13 cellular contexts compared by ENCODE assay signal in the genomic region with DNA sequence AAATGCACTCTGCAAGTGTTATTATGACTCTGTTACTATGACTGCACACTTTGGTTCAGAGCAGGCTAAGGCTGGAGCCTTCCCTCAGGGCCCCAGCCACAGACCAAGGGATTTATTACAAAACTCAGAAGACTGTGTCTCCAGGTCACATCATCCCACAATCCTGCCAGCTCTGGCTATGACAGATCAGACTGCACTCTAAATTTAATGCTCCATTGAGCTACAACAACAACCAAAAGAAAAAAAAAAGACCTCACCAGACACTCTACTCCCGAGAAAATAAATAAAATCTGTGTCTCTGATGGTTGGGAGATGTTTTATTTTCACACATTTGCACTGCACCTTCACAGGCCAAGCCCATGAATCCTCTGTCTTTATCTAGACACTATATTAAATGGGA. TPM values are rescaled to one million over a fixed set of nuclear protein-coding genes. Genes with fewer than 3 reads are reported as not detected.
DNase-seq lines count a peak whose midpoint lies in the region; ATAC-seq, FAIRE-seq and TF ChIP-seq lines count a peak whose summit lies in the region.
"Had no signal": no experiment of that assay in that cellular context is flagged by ENCODE, and none has a peak within 500 bp of the region (broad histone marks: within the 10 kb centered on the region; RNA-seq: fewer than 3 reads in every experiment).

No MANE protein-coding gene starts in this region.

- H2AK5ac ChIP-seq in neuronal stem cell (ENCODE audit: low read depth, low read length): no peak overlapping the region

- H3K27me3 ChIP-seq in GM23338 (ENCODE audit: insufficient read depth) (no peaks in the 10 kb centered on the region), PC-9 (ENCODE audit: insufficient read depth, low read depth) (no peaks in the 10 kb centered on the region), endothelial cell of umbilical vein (ENCODE audit: control insufficient read depth in 2 of 2, insufficient read depth in 2 of 2, low read length in 2 of 2) (peaks cover 2 to 5% of the 10 kb centered on the region in 2 experiments), neuronal stem cell (ENCODE audit: control insufficient read depth in 3 of 3, insufficient read depth in 3 of 3, low read depth in 1 of 3, low read length in 3 of 3) (peaks cover 0 to 4% (median 0%) of the 10 kb centered on the region in 3 experiments), stomach (no peaks in the 10 kb centered on the region)
- H3K27me3 ChIP-seq: esophagus squamous epithelium had no signal

- H3K27ac ChIP-seq in GM23338 (ENCODE audit: low read depth): no peak overlapping the region
- H3K27ac ChIP-seq in PC-9: no peak overlapping the region
- no peak overlapping the region for H3K27ac ChIP-seq in endothelial cell of umbilical vein (ENCODE audit: insufficient read depth, low read depth, low read length)
- no peak overlapping the region for H3K27ac ChIP-seq in neuronal stem cell (replicated peaks; ENCODE audit: low read length)
- no peak overlapping the region for H3K27ac ChIP-seq in stomach
- H3K27ac ChIP-seq: esophagus squamous epithelium had no signal

- POLR2A ChIA-PET in PC-9 (lab: Charles Lee; ENCODE audit: unreplicated experiment) (no interaction called here), endothelial cell of umbilical vein (lab: Charles Lee) (interaction anchor here (0.6 to 1.7 kb wide), 2 partner anchors 51 to 727 kb away, joined by 4 to 5 read pairs; partner anchors contain the start of gene CTNNB1)

- H4K8ac ChIP-seq in neuronal stem cell (ENCODE audit: low read depth, low read length): no peak overlapping the region

- H3K27ac Mint-ChIP-seq in GM23338: no peak overlapping the region
- H3K27ac Mint-ChIP-seq: activated CD4-positive, alpha-beta T cell treated with anti-CD3 and anti-CD28 coated beads, Interleukin-2, amount 10 ng/mL, durations not matched to agents 7 days and 5 days; activated naive CD4-positive, alpha-beta T cell treated with anti-CD3 and anti-CD28 coated beads, Interleukin-2, amount 10 ng/mL, durations not matched to agents 7 days and 5 days; memory B cell had no signal

- CTCF ChIA-PET in PC-9 (lab: Charles Lee): no interaction called here
- CTCF ChIA-PET in endothelial cell of umbilical vein (lab: Charles Lee): interaction anchor here (0.7 to 1.2 kb wide), 2 partner anchors 54 to 568 kb away, joined by 3 read pairs; no protein-coding TSS in a partner anchor

- no peaks in the 10 kb centered on the region for H3K79me2 ChIP-seq in GM23338 (replicated peaks; ENCODE audit: insufficient read depth)
- no peaks in the 10 kb centered on the region for H3K79me2 ChIP-seq in PC-9 (ENCODE audit: low read depth)
- H3K79me2 ChIP-seq in endothelial cell of umbilical vein (ENCODE audit: control insufficient read depth, insufficient read depth, low read length): no peaks in the 10 kb centered on the region

- H3K4me1 Mint-ChIP-seq in GM23338: no peaks in the 10 kb centered on the region; the same call in 2 of the 3 replicates
- H3K4me1 Mint-ChIP-seq: activated CD4-positive, alpha-beta T cell treated with anti-CD3 and anti-CD28 coated beads, Interleukin-2, amount 10 ng/mL, durations not matched to agents 7 days and 5 days; activated naive CD4-positive, alpha-beta T cell treated with anti-CD3 and anti-CD28 coated beads, Interleukin-2, amount 10 ng/mL, durations not matched to agents 7 days and 5 days; memory B cell had no signal

- no peak overlapping the region for H2BK12ac ChIP-seq in neuronal stem cell (ENCODE audit: low read length)

- H2AFZ ChIP-seq in GM23338: peak overlapping the region; percentile 34; the same call in 1 of the 2 replicates
- H2AFZ ChIP-seq in PC-9: no peak overlapping the region
- H2AFZ ChIP-seq in endothelial cell of umbilical vein (ENCODE audit: low read depth, low read length): no peak overlapping the region
- peak overlapping the region; percentile 4 for H2AFZ ChIP-seq in neuronal stem cell (ENCODE audit: low read length)

- no peaks in the 10 kb centered on the region for H3K9me2 ChIP-seq in GM23338 (ENCODE audit: insufficient read depth)
- H3K9me2 ChIP-seq in PC-9 (ENCODE audit: insufficient read depth): no peaks in the 10 kb centered on the region

- H3K9me1 ChIP-seq in endothelial cell of umbilical vein (replicated peaks; ENCODE audit: control insufficient read depth, extremely low read depth, insufficient read depth, low read length): no peaks in the 10 kb centered on the region

- TF ChIP-seq POLR2A in endothelial cell of umbilical vein (IDR thresholded peaks at IDR 0.05; ENCODE audit: low read depth, low read length) (no peak), stomach (IDR thresholded peaks at IDR 0.05) (no peak)

- H3K27me3 Mint-ChIP-seq in GM23338 (ENCODE audit: insufficient read depth, low read depth, poor library complexity): peaks cover 2% of the 10 kb centered on the region
- H3K27me3 Mint-ChIP-seq: activated CD4-positive, alpha-beta T cell treated with anti-CD3 and anti-CD28 coated beads, Interleukin-2, amount 10 ng/mL, durations not matched to agents 7 days and 5 days; activated naive CD4-positive, alpha-beta T cell treated with anti-CD3 and anti-CD28 coated beads, Interleukin-2, amount 10 ng/mL, durations not matched to agents 7 days and 5 days had no signal

- H2BK15ac ChIP-seq in neuronal stem cell (ENCODE audit: low read length): no peak overlapping the region

- WGBS in neuronal stem cell (ENCODE audit: extremely low coverage in 2 of 2, insufficient read length in 2 of 2, insufficient replicate concordance in 1 of 2), 2 donors: no CpG with 5 or more reads among the region's 1 CpG
- 57 to 79% (median 69%) methylated on average over 1 of the region's 1 CpG for WGBS in stomach, 5 donors

- H3K4ac ChIP-seq in neuronal stem cell (ENCODE audit: low read length): no peak overlapping the region

- DNase-seq in GM23338 (ENCODE audit: low spot score) (no peak), PC-9 (peak in 1 of 2 experiments; percentile 54), endothelial cell of umbilical vein (ENCODE audit: low read depth, low spot score) (no peak), neuronal stem cell (ENCODE audit: low spot score) (no peak), sciatic nerve (ENCODE audit: low spot score) (no peak), stomach (no peak)
- DNase-seq: activated CD4-positive, alpha-beta T cell treated with anti-CD3 and anti-CD28 coated beads, Interleukin-2, amount 10 ng/mL, durations not matched to agents 7 days and 5 days; activated naive CD4-positive, alpha-beta T cell treated with anti-CD3 and anti-CD28 coated beads, Interleukin-2, amount 10 ng/mL, durations not matched to agents 7 days and 5 days; activated T-cell treated with anti-CD3 and anti-CD28 coated beads for 4 hours; DMS153; esophagus squamous epithelium had no signal

- peak; percentile 12 for FAIRE-seq in endothelial cell of umbilical vein (lab: Jason Lieb, UNC)

- dilution Hi-C loops in endothelial cell of umbilical vein (cut with MboI; ENCODE audit: extremely low pct_ligation_motif_present, low sequenced_read_pairs): no loop called here

- no peak overlapping the region for H3K4me2 ChIP-seq in GM23338
- 0 out of 2 replicates have a peak overlapping the region, but pooled peaks have one; percentile 13 for H3K4me2 ChIP-seq in PC-9
- H3K4me2 ChIP-seq in endothelial cell of umbilical vein (ENCODE audit: insufficient read depth, low read length): no peak overlapping the region
- no peak overlapping the region for H3K4me2 ChIP-seq in neuronal stem cell (ENCODE audit: insufficient read depth, low read length, poor library complexity, severe bottlenecking)

- H4K91ac ChIP-seq in neuronal stem cell (ENCODE audit: low read depth, low read length, poor library complexity): no peak overlapping the region

- TF ChIP-seq EP300 in stomach (IDR thresholded peaks at IDR 0.05): no peak

- intact Hi-C loops in PC-9 (cut with micrococcal nuclease; ENCODE audit: unreplicated experiment) (no loop called here), endothelial cell of umbilical vein (cut with micrococcal nuclease) (no loop called here), sciatic nerve (cut with DNase I) (no loop called here), stomach (cut with DNase I; ENCODE audit: low total_unique reads) (no loop called here)

- H3K14ac ChIP-seq in neuronal stem cell (ENCODE audit: low read length): no peak overlapping the region

- TF ChIP-seq CTCF in GM23338 (conservative IDR thresholded peaks at IDR 0.05; ENCODE audit: low read depth in 2 of 2) (no peak), PC-9 (conservative IDR thresholded peaks at IDR 0.05) (no peak), endothelial cell of umbilical vein (IDR thresholded peaks at IDR 0.05; ENCODE audit: extremely low read depth in 1 of 2, insufficient read depth in 1 of 2, low read depth in 1 of 2, low read length in 2 of 2) (no peak), stomach (IDR thresholded peaks at IDR 0.05) (no peak)

- ATAC-seq in GM23338 (no peak), sciatic nerve (no peak), GM21619 (IDR thresholded peaks at IDR 0.05; ENCODE audit: unreplicated experiment) (no peak)

- H3K23ac ChIP-seq in neuronal stem cell (ENCODE audit: low read depth, low read length, poor library complexity): no peak overlapping the region

- H4K20me1 ChIP-seq in GM23338 (replicated peaks; ENCODE audit: insufficient read depth): no peaks in the 10 kb centered on the region
- no peaks in the 10 kb centered on the region for H4K20me1 ChIP-seq in PC-9 (ENCODE audit: insufficient read depth)
- no peaks in the 10 kb centered on the region for H4K20me1 ChIP-seq in endothelial cell of umbilical vein (replicated peaks; ENCODE audit: control insufficient read depth, extremely low read depth, insufficient read depth, low read length)

- no TSS peak for BruUV-seq in PC-9 (replicated peaks; lab: Mats Ljungman, UMichigan)
- BruUV-seq in endothelial cell of umbilical vein (replicated peaks; lab: Mats Ljungman, UMichigan): no TSS peak

- peaks cover 10% of the 10 kb centered on the region; the same call in 2 of the 3 replicates for H3K9me3 Mint-ChIP-seq in GM23338

- H3K36me3 Mint-ChIP-seq in GM23338 (ENCODE audit: low read depth): 0 out of 3 replicates have a peak, but pooled peaks cover 4% of the 10 kb centered on the region
- H3K36me3 Mint-ChIP-seq: activated naive CD4-positive, alpha-beta T cell treated with anti-CD3 and anti-CD28 coated beads, Interleukin-2, amount 10 ng/mL, durations not matched to agents 7 days and 5 days had no signal

- H3K79me1 ChIP-seq in neuronal stem cell (ENCODE audit: low read depth, low read length): no peaks in the 10 kb centered on the region

- H3F3A ChIP-seq in GM23338 (replicated peaks; ENCODE audit: low read depth): no peaks in the 10 kb centered on the region
- no peaks in the 10 kb centered on the region for H3F3A ChIP-seq in PC-9 (ENCODE audit: insufficient read depth, low read depth)

- no peaks in the 10 kb centered on the region for H3K9me3 ChIP-seq in PC-9 (ENCODE audit: insufficient read depth, low read depth)
- H3K9me3 ChIP-seq in endothelial cell of umbilical vein (replicated peaks; ENCODE audit: control insufficient read depth, insufficient read depth, low read length): no peaks in the 10 kb centered on the region
- no peaks in the 10 kb centered on the region for H3K9me3 ChIP-seq in neuronal stem cell (replicated peaks in 1 of 2; ENCODE audit: control insufficient read depth in 2 of 2, insufficient read depth in 1 of 2, low read depth in 1 of 2, low read length in 2 of 2)
- H3K9me3 ChIP-seq in stomach: peaks cover 0 to 15% (median 7%) of the 10 kb centered on the region in 4 donors

- H2BK5ac ChIP-seq in neuronal stem cell (ENCODE audit: low read length): no peak overlapping the region

- H3K36me3 ChIP-seq in GM23338 (ENCODE audit: insufficient read depth) (no peaks in the 10 kb centered on the region), PC-9 (ENCODE audit: low read depth) (no peaks in the 10 kb centered on the region), endothelial cell of umbilical vein (ENCODE audit: control insufficient read depth in 2 of 2, extremely low read depth in 1 of 2, insufficient read depth in 2 of 2, low read length in 2 of 2) (no peaks in the 10 kb centered on the region), neuronal stem cell (replicated peaks in 1 of 2; ENCODE audit: control insufficient read depth in 2 of 2, insufficient read depth in 2 of 2, low read length in 2 of 2) (no peaks in the 10 kb centered on the region), stomach (no peaks in the 10 kb centered on the region)
- H3K36me3 ChIP-seq: esophagus squamous epithelium had no signal

- no peak overlapping the region for H2BK120ac ChIP-seq in neuronal stem cell (ENCODE audit: low read depth, low read length)

- H3K4me3 Mint-ChIP-seq in GM23338: no peak overlapping the region
- H3K4me3 Mint-ChIP-seq: activated CD4-positive, alpha-beta T cell treated with anti-CD3 and anti-CD28 coated beads, Interleukin-2, amount 10 ng/mL, durations not matched to agents 7 days and 5 days; activated naive CD4-positive, alpha-beta T cell treated with anti-CD3 and anti-CD28 coated beads, Interleukin-2, amount 10 ng/mL, durations not matched to agents 7 days and 5 days; memory B cell had no signal

- H3K18ac ChIP-seq in neuronal stem cell (ENCODE audit: low read length): no peak overlapping the region

- H3K4me3 ChIP-seq in GM23338 (no peak overlapping the region), PC-9 (no peak overlapping the region), endothelial cell of umbilical vein (replicated peaks in 1 of 3; ENCODE audit: insufficient read depth in 1 of 3, low read depth in 1 of 3, low read length in 3 of 3) (no peak overlapping the region), neuronal stem cell (ENCODE audit: low read length in 2 of 2) (no peak overlapping the region), stomach (no peak overlapping the region)
- H3K4me3 ChIP-seq: esophagus squamous epithelium had no signal

- no peak overlapping the region for H3K9ac ChIP-seq in endothelial cell of umbilical vein (replicated peaks; ENCODE audit: extremely low read depth, insufficient read depth, low read length)
- H3K9ac ChIP-seq in neuronal stem cell (ENCODE audit: low read depth, low read length, poor library complexity): no peak overlapping the region

- H3K4me1 ChIP-seq in GM23338 (ENCODE audit: insufficient read depth): no peaks in the 10 kb centered on the region
- no peaks in the 10 kb centered on the region for H3K4me1 ChIP-seq in PC-9 (replicated peaks; ENCODE audit: insufficient read depth)
- peaks cover 2% of the 10 kb centered on the region for H3K4me1 ChIP-seq in endothelial cell of umbilical vein (ENCODE audit: control insufficient read depth, extremely low read depth, insufficient read depth, low read length)
- peaks cover 0 to 2% of the 10 kb centered on the region in 2 donors for H3K4me1 ChIP-seq in neuronal stem cell (ENCODE audit: control insufficient read depth in 2 of 2, insufficient read depth in 1 of 2, low read depth in 1 of 2, low read length in 2 of 2)
- no peaks in the 10 kb centered on the region for H3K4me1 ChIP-seq in stomach
- H3K4me1 ChIP-seq: esophagus squamous epithelium had no signal

RNA-seq across cellular contexts. Expression of gene CTNNB1, which starts 50.9 kb away (rescaled TPM):
- total RNA-seq in GM23338 (2014; rRNA removed; shearing (Covaris generic)): 558 and 566 TPM in 2 replicates
- polyA plus RNA-seq in GM23338 (2016; fragmentation: Nextera tagmentation; extraction: Ambion mirVana) (84.3 and 89.4 TPM in 2 replicates), endothelial cell of umbilical vein (906 and 920 TPM in 2 replicates), stomach (100 to 1,000 TPM in 2 of 3 donors, 10 to 100 TPM in 1; 65.7 to 145 (median 139) TPM)
- total RNA-seq in PC-9 (2021) (251 and 293 TPM in 2 replicates), endothelial cell of umbilical vein (513 and 566 TPM in 2 replicates), sciatic nerve (457 TPM), stomach (100 to 1,000 TPM; 102 to 658 (median 340) TPM)
- polyA plus RNA-seq in endothelial cell of umbilical vein (2011; cell fraction: cytosol; rRNA removed): 475 and 525 TPM in 2 replicates
- polyA plus RNA-seq in endothelial cell of umbilical vein (2011; cell fraction: nucleus; rRNA removed): 1,001 and 1,036 TPM in 2 replicates
- 282 and 393 TPM in 2 replicates for polyA plus RNA-seq in endothelial cell of umbilical vein (2012)
- 3,186 and 3,245 TPM in 2 replicates for polyA minus RNA-seq in endothelial cell of umbilical vein
- polyA minus RNA-seq in endothelial cell of umbilical vein (2011; cell fraction: cytosol; rRNA and poly(A)+ RNA removed): 232 TPM
- 917 and 1,217 TPM in 2 replicates for polyA minus RNA-seq in endothelial cell of umbilical vein (2011; cell fraction: nucleus; rRNA and poly(A)+ RNA removed)
- 337 TPM for polyA plus RNA-seq in neuronal stem cell (2013, experiment 1 of 2)
- polyA plus RNA-seq in neuronal stem cell (2013, experiment 2 of 2): 331 TPM

Comparison
In these comparisons a context has a peak if more than half of its experiments do, and no peak if none do; other contexts are left out.
1. H2AFZ ChIP-seq: peak in GM23338 (single experiment) and neuronal stem cell (single experiment); none in PC-9 (single experiment) and endothelial cell of umbilical vein (single experiment).